Comparison of ENCODE assay signal across 8 cellular contexts in genomic region chr16:67169642-67170167, GRCh38.
DNase-seq lines count a peak whose midpoint lies in the region; ATAC-seq and TF ChIP-seq lines count a peak whose summit lies in the region.

No MANE protein-coding gene starts in this region.

- H3K27me3 ChIP-seq in ACC112 (ENCODE audit: insufficient read depth, low read length) (no peaks in the 10 kb centered on the region), mucosa of stomach (ENCODE audit: control insufficient read depth, insufficient read depth, low read length) (peaks cover 11% of the 10 kb centered on the region)
- H3K27me3 ChIP-seq in effector memory CD4-positive, alpha-beta T cell (replicated peaks; ENCODE audit: control insufficient read depth, insufficient read depth, low read length, poor library complexity, severe bottlenecking): peaks cover 33% of the 10 kb centered on the region

- H3K4me3 ChIP-seq in ACC112 (ENCODE audit: low read depth, low read length): peak overlapping the region; percentile 80
- H3K4me3 ChIP-seq in SK-N-MC: peak overlapping the region; percentile 74
- peak overlapping the region; percentile 16 for H3K4me3 ChIP-seq in effector memory CD4-positive, alpha-beta T cell (ENCODE audit: insufficient read depth, low read depth, low read length, poor library complexity, severe bottlenecking)
- peak overlapping the region; percentile 63 for H3K4me3 ChIP-seq in mucosa of stomach (ENCODE audit: low read length)

- H3K9me3 ChIP-seq in SK-N-MC (ENCODE audit: low read depth, low read length) (no peaks in the 10 kb centered on the region), mucosa of stomach (ENCODE audit: control insufficient read depth, low read length) (no peaks in the 10 kb centered on the region)
- no peaks in the 10 kb centered on the region for H3K9me3 ChIP-seq in effector memory CD4-positive, alpha-beta T cell (ENCODE audit: control insufficient read depth, low read length)

- ATAC-seq in HG03342 (IDR thresholded peaks at IDR 0.05; ENCODE audit: unreplicated experiment) (no peak), GM18519 (IDR thresholded peaks at IDR 0.05; ENCODE audit: low FRiP score, unreplicated experiment) (no peak), GM21526 (IDR thresholded peaks at IDR 0.05; ENCODE audit: low FRiP score, unreplicated experiment) (no peak)

- DNase-seq in GM20000 (ENCODE audit: low spot score) (peak; percentile 65), SK-N-MC (ENCODE audit: low read depth, low spot score) (no peak)
- DNase-seq in effector memory CD4-positive, alpha-beta T cell: no peak

- H3K79me2 ChIP-seq in ACC112 (ENCODE audit: control insufficient read depth, insufficient read depth, low read length, unreplicated experiment): peaks cover 3% of the 10 kb centered on the region

- peak overlapping the region; percentile 90 for H2AFZ ChIP-seq in ACC112 (ENCODE audit: low read length, unreplicated experiment)

- H3K27ac ChIP-seq in ACC112 (ENCODE audit: low read depth, low read length) (peak overlapping the region; percentile 90), SK-N-MC (peak overlapping the region; percentile 50; the same call in 1 of the 2 replicates)
- H3K27ac ChIP-seq in effector memory CD4-positive, alpha-beta T cell (ENCODE audit: insufficient read depth, low read length, poor library complexity, severe bottlenecking): no peak overlapping the region

- H3K36me3 ChIP-seq in ACC112 (ENCODE audit: insufficient read depth, low read length) (no peaks in the 10 kb centered on the region), SK-N-MC (ENCODE audit: insufficient read depth, low read length) (no peaks in the 10 kb centered on the region), mucosa of stomach (ENCODE audit: control insufficient read depth, insufficient read depth, low read length) (peaks cover 4% of the 10 kb centered on the region)
- H3K36me3 ChIP-seq in effector memory CD4-positive, alpha-beta T cell (ENCODE audit: control insufficient read depth, insufficient read depth, low read length): no peaks in the 10 kb centered on the region

- H3K9ac ChIP-seq in SK-N-MC (ENCODE audit: insufficient read length) (peak overlapping the region; percentile 62), mucosa of stomach (ENCODE audit: low read length) (peak overlapping the region; percentile 66)

- TF ChIP-seq CTCF in GM20000 (IDR thresholded peaks at IDR 0.05; ENCODE audit: extremely low read depth, missing control alignments): peak; percentile 69

- H3K4me1 ChIP-seq in ACC112 (ENCODE audit: control insufficient read depth, insufficient read depth, low read length, unreplicated experiment) (peaks cover 28% of the 10 kb centered on the region), mucosa of stomach (ENCODE audit: control insufficient read depth, insufficient read depth, low read length) (peaks cover 45% of the 10 kb centered on the region)
- H3K4me1 ChIP-seq in effector memory CD4-positive, alpha-beta T cell (ENCODE audit: control insufficient read depth, insufficient read depth, low read length, poor library complexity, severe bottlenecking): peaks cover 46% of the 10 kb centered on the region

Comparison
In these comparisons a context has a peak if more than half of its experiments do, and no peak if none do; other contexts are left out.
1. H3K4me3 ChIP-seq: peak in every context shown above with its lines; median percentile 80 in ACC112; 74 in SK-N-MC; 63 in mucosa of stomach; 16 in effector memory CD4-positive, alpha-beta T cell.